ENCODE assay signal across 10 cellular contexts in the genomic region with DNA sequence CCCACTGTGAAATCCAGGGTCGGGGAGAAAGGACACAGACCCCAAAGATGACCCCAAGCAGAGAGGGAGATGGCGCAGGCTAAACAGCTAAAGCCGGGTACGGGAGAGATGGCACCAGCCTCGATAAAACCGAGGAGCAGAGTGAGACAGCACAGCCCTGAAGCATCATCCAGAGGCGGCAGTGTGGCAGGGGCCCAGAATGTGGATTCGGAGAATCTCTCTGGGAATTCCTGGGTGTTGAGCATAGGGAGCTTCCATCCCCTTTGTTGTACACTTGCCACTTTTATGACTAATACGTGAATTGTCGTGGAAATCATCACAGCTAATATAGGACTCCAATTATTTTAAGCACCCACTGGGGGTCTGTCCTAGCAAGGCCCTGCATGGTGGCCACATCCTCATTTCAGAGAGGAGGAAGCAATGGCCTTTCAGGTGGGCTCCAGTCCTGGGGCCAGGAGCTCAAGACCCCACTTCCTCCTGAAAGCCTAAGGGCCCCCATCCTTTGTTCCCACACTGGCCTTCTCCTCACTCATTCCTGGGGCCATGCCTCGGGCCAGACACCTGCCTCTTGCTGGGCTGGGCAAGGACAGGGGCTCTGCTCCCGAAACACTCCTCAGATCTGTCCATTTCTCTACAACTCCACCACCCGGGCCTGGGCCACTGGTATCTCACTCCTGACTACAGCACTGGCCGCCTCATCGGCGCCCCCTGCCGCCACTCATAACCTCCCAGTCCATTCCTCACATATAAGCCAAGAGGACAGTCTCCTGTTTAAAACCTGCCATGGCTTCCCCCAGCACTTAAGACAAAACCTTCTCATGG. TPM values are rescaled to one million over a fixed set of nuclear protein-coding genes. Genes with fewer than 3 reads are reported as not detected.
DNase-seq lines count a peak whose midpoint lies in the region; ATAC-seq, FAIRE-seq and TF ChIP-seq lines count a peak whose summit lies in the region.
"Had no signal": no experiment of that assay in that cellular context is flagged by ENCODE, and none has a peak within 500 bp of the region (broad histone marks: within the 10 kb centered on the region; RNA-seq: fewer than 3 reads in every experiment).

No MANE protein-coding gene starts in this region.

- TF ChIP-seq CTCF in A549 (IDR thresholded peaks at IDR 0.05) (peak; percentile 72), GM10248 (IDR thresholded peaks at IDR 0.05; ENCODE audit: control extremely low read depth, extremely low read depth, low read depth, missing control alignments) (peak; percentile 54), OCI-LY3 (IDR thresholded peaks at IDR 0.05; ENCODE audit: low read depth, low read length) (peak; percentile 83), epithelial cell of esophagus (IDR thresholded peaks at IDR 0.05; ENCODE audit: insufficient read depth, low read depth, low read length, missing control alignments) (peak; percentile 44)

- peaks cover 6% of the 10 kb centered on the region; the same call in 2 of the 3 replicates for H3K4me1 ChIP-seq in A549
- no peaks in the 10 kb centered on the region for H3K4me1 ChIP-seq in OCI-LY3 (ENCODE audit: low read length)
- H3K4me1 ChIP-seq: SJSA1 had no signal

- peak; percentile 70 for FAIRE-seq in A549 (lab: Jason Lieb, UNC)

- H3K4me3 ChIP-seq in A549 (no peak overlapping the region), OCI-LY3 (ENCODE audit: low read length) (no peak overlapping the region), epithelial cell of esophagus (ENCODE audit: low read length) (no peak overlapping the region)
- H3K4me3 ChIP-seq: SJSA1 had no signal

- H3K9me3 ChIP-seq in A549 (no peaks in the 10 kb centered on the region), OCI-LY3 (ENCODE audit: insufficient read depth, low read length) (no peaks in the 10 kb centered on the region)
- H3K9me3 ChIP-seq: SJSA1 had no signal

- H3K4me2 ChIP-seq in A549 = no peak overlapping the region
- no peak overlapping the region for H3K4me2 ChIP-seq in OCI-LY3 (ENCODE audit: low read length)

- H3K27me3 ChIP-seq in OCI-LY3 (ENCODE audit: low read depth, low read length) = peaks cover 9% of the 10 kb centered on the region
- H3K27me3 ChIP-seq: SJSA1 had no signal

- peak; percentile 40 to 47; a peak in 3 of 5 replicates for TF ChIP-seq RAD21 in A549 (conservative IDR thresholded peaks at IDR 0.05 in 1 of 2, IDR thresholded peaks at IDR 0.05 in 1 of 2)

- no peaks in the 10 kb centered on the region for H4K20me1 ChIP-seq in OCI-LY3 (ENCODE audit: insufficient read depth, low read length)

- 57% methylated on average over 17 of the region's 17 CpGs for WGBS in A549 (ENCODE audit: missing lambda C conversion rate)

- H3K27ac ChIP-seq in A549 = no peak overlapping the region
- H3K27ac ChIP-seq in OCI-LY3 (ENCODE audit: low read length) = no peak overlapping the region
- H3K27ac ChIP-seq: epithelial cell of prostate, SJSA1 had no signal

- H3K9ac ChIP-seq in OCI-LY3 (ENCODE audit: low read length) = no peak overlapping the region

- TF ChIP-seq POLR2A in A549 (IDR thresholded peaks at IDR 0.05; ENCODE audit: low read length) = no peak

- H3K79me2 ChIP-seq in OCI-LY3 (ENCODE audit: low read length) = no peaks in the 10 kb centered on the region

- no peak for TF ChIP-seq EP300 in A549 (IDR thresholded peaks at IDR 0.05)

- POLR2A ChIA-PET in A549 (lab: Yijun Ruan, JAX) (no interaction called here), GM10248 (lab: Yijun Ruan, JAX) (no interaction called here)

- CTCF ChIA-PET in A549 (lab: Yijun Ruan, JAX) (interaction anchor here (0.6 to 25.7 kb wide), 19 partner anchors 8 to 618 kb away, joined by 3 to 344 read pairs (median 5); a partner anchor contains a TSS), GM10248 (lab: Yijun Ruan, JAX) (interaction anchor here (0.8 to 1.8 kb wide), 3 partner anchors 8 to 12 kb away, joined by 3 to 7 read pairs (median 6); no protein-coding TSS in a partner anchor)

- peak; percentile 73 to 77 for DNase-seq in A549 (ENCODE audit: low read depth in 1 of 2, low spot score in 1 of 2)
- peak; percentile 50 for DNase-seq in GM10248 (ENCODE audit: extremely low spot score)
- DNase-seq in epithelial cell of esophagus (ENCODE audit: low read depth) = peak; percentile 26
- DNase-seq in kidney tubule cell (ENCODE audit: low spot score) = no peak
- DNase-seq in stimulated activated naive CD4-positive, alpha-beta T cell treated with Interleukin-2 at 50 U/mL for 16 hours (lab: John Stamatoyannopoulos, UW) = no peak

- ATAC-seq in A549 (peak; percentile 74 to 91), GM19395 (IDR thresholded peaks at IDR 0.05; ENCODE audit: unreplicated experiment) (no peak), GM18909 (IDR thresholded peaks at IDR 0.05; ENCODE audit: poor library complexity, unreplicated experiment) (no peak)

- no peak overlapping the region; the same call in 1 of the 2 replicates for H2AFZ ChIP-seq in OCI-LY3 (ENCODE audit: low read depth, low read length)

- no peaks in the 10 kb centered on the region for H3K36me3 ChIP-seq in OCI-LY3 (replicated peaks; ENCODE audit: low read depth, low read length)
- H3K36me3 ChIP-seq: SJSA1 had no signal

TF ChIP-seq in A549, 52 proteins besides CTCF, POLR2A, EP300 and RAD21:
- peak; percentile 45; the same call in 2 of the 3 replicates for TF ChIP-seq SMC3 (IDR thresholded peaks at IDR 0.05)
- TF ChIP-seq ESRRA (IDR thresholded peaks at IDR 0.05; ENCODE audit: borderline replicate concordance, low read length) = no peak
TF ChIP-seq in A549: peak in this region for 1.

RNA-seq across cellular contexts. Expression of a gene that starts 29.3 kb away (rescaled TPM):
- polyA plus RNA-seq in A549 (2011; rRNA removed) = 0.67 and 0.69 TPM in 2 replicates
- polyA plus RNA-seq in A549 (2012; cell fraction: cytosol; rRNA removed) = 1.2 and 1.3 TPM in 2 replicates
- 2.9 and 3.8 TPM in 2 replicates for polyA plus RNA-seq in A549 (2012; cell fraction: nucleus; rRNA removed)
- polyA plus RNA-seq in A549 (2017; fragmentation: RNase III; extraction: RNeasy Plus Mini Kit Qiagen cat#74134 plus additional on column Dnase treatment) = 3.4 to 3.8 TPM (median 3.7 TPM) in 3 replicates
- 1.3 and 2.6 TPM in 2 replicates for polyA minus RNA-seq in A549 (2011; rRNA and poly(A)+ RNA removed)

RNA-seq across cellular contexts. Expression of a gene that starts 46.7 kb away (rescaled TPM):
- 0.22 and 0.42 TPM in 2 replicates for polyA plus RNA-seq in A549 (2011; rRNA removed)
- polyA plus RNA-seq in A549 (2012; cell fraction: cytosol; rRNA removed) = 0.26 and 0.32 TPM in 2 replicates
- 1.6 and 2.0 TPM in 2 replicates for polyA plus RNA-seq in A549 (2012; cell fraction: nucleus; rRNA removed)
- 0.30 to 0.54 TPM (median 0.45 TPM) in 3 replicates for polyA plus RNA-seq in A549 (2017; fragmentation: RNase III; extraction: RNeasy Plus Mini Kit Qiagen cat#74134 plus additional on column Dnase treatment)
- 0.12 and 0.34 TPM in 2 replicates for polyA minus RNA-seq in A549 (2011; rRNA and poly(A)+ RNA removed)

RNA-seq across cellular contexts. Expression of a gene that starts 52.6 kb away (rescaled TPM):
- polyA plus RNA-seq in A549 (2011; rRNA removed) (11.3 and 16.9 TPM in 2 replicates), A549 (2017; fragmentation: RNase III; extraction: RNeasy Plus Mini Kit Qiagen cat#74134 plus additional on column Dnase treatment) (20.9 to 21.8 TPM (median 21.1 TPM) in 3 replicates)
- 17.0 and 26.0 TPM in 2 replicates for polyA plus RNA-seq in A549 (2012; cell fraction: cytosol; rRNA removed)
- polyA plus RNA-seq in A549 (2012; cell fraction: nucleus; rRNA removed) = 31.8 and 49.4 TPM in 2 replicates
- 41.8 and 63.4 TPM in 2 replicates for polyA minus RNA-seq in A549 (2011; rRNA and poly(A)+ RNA removed)

Comparison
In these comparisons a context has a peak if more than half of its experiments do, and no peak if none do; other contexts are left out.
1. ATAC-seq: peak in A549 (2 of 2); none in GM19395 (single experiment) and GM18909 (single experiment).
2. DNase-seq: peak in A549 (2 of 2), GM10248 (single experiment) and epithelial cell of esophagus (single experiment); none in kidney tubule cell (single experiment) and stimulated activated naive CD4-positive, alpha-beta T cell treated with Interleukin-2 at 50 U/mL for 16 hours (single experiment).
3. Peak in every context shown above with its lines, with median percentiles within 50 percentile points of each other: CTCF ChIP-seq.